ENCODE assay signal across 17 cellular contexts in genomic region chr10:99730026-99730425, GRCh38. TPM values are rescaled to one million over a fixed set of nuclear protein-coding genes. Genes with fewer than 3 reads are reported as not detected.
DNase-seq lines count a peak whose midpoint lies in the region; ATAC-seq and TF ChIP-seq lines count a peak whose summit lies in the region.
"Had no signal": no experiment of that assay in that cellular context is flagged by ENCODE, and none has a peak within 500 bp of the region (broad histone marks: within the 10 kb centered on the region; RNA-seq: fewer than 3 reads in every experiment).

No MANE protein-coding gene starts in this region.

- no peaks in the 10 kb centered on the region for H3K27me3 ChIP-seq in mammary epithelial cell (ENCODE audit: insufficient read depth, low read length)

- in situ Hi-C loops in mammary epithelial cell (cut with MboI; ENCODE audit: low sequenced_read_pairs in 2 of 2) = no loop called here

- H4K20me1 ChIP-seq in mammary epithelial cell (ENCODE audit: insufficient read depth, low read length) = no peaks in the 10 kb centered on the region

- no peak overlapping the region for H3K27ac ChIP-seq in mammary epithelial cell (ENCODE audit: insufficient read depth, low read depth, low read length)
- H3K27ac ChIP-seq: HL-60, parathyroid adenoma had no signal

- H3K4me1 ChIP-seq in mammary epithelial cell (ENCODE audit: insufficient read depth, low read length) = peaks cover 13% of the 10 kb centered on the region
- H3K4me1 ChIP-seq: parathyroid adenoma had no signal

- DNase-seq in A172 (ENCODE audit: low spot score) = peak; percentile 19
- peak; percentile 32 for DNase-seq in HCEC 1CT
- peak; percentile 68 for DNase-seq in mammary epithelial cell
- peak; percentile 2 for DNase-seq in left kidney (ENCODE audit: low read depth, low spot score)
- DNase-seq in SIG-M5 (lab: John Stamatoyannopoulos, UW) = no peak
- DNase-seq in NOMO-1 treated with DMSO at 0.1 percent for 48 hours (lab: John Stamatoyannopoulos, UW; ENCODE audit: unreplicated experiment) = no peak
- DNase-seq in LoVo (ENCODE audit: low spot score) = no peak
- DNase-seq: activated CD4-positive, alpha-beta T cell treated with anti-CD3 and anti-CD28 coated beads, Interleukin-2, amount 50 U/mL, for 4 hours; cortex of kidney; KG1; left cardiac atrium; NCI-H1417 treated with DMSO at 0.1 percent for 48 hours; NCI-H446; stimulated activated CD4-positive, alpha-beta T cell treated with anti-CD3 and anti-CD28 coated beads, Interleukin-12 subunit alpha, Interleukin-12 subunit beta, amount 100 ng/mL, for 4 hours had no signal

- peaks cover 23% of the 10 kb centered on the region for H3K36me3 ChIP-seq in mammary epithelial cell (ENCODE audit: insufficient read depth, low read length)

- H3K79me2 ChIP-seq in mammary epithelial cell (ENCODE audit: insufficient read depth, low read length) = peaks cover 30% of the 10 kb centered on the region
- H3K79me2 ChIP-seq: parathyroid adenoma had no signal

- CTCF ChIA-PET in mammary epithelial cell (lab: Charles Lee; ENCODE audit: low non-redundant PET) = no interaction called here

- BruUV-seq in mammary epithelial cell (replicated peaks; lab: Mats Ljungman, UMichigan) = no TSS peak

- no peak for TF ChIP-seq CTCF in mammary epithelial cell (conservative IDR thresholded peaks at IDR 0.05 in 1 of 2, IDR thresholded peaks at IDR 0.05 in 1 of 2; ENCODE audit: extremely low read depth in 1 of 2, insufficient read depth in 1 of 2, low read depth in 1 of 2, low read length in 2 of 2)

- no peak for ATAC-seq in GM21619 (IDR thresholded peaks at IDR 0.05; ENCODE audit: unreplicated experiment)
- ATAC-seq: left cardiac atrium had no signal

- intact Hi-C loops in mammary epithelial cell (cut with micrococcal nuclease) = loop anchor here (5.0 to 10.0 kb wide), 2 partner anchors 237 to 455 kb away; partner anchors contain the start of gene ERLIN1

- 91% methylated on average over 1 of the region's 1 CpG for WGBS in mammary epithelial cell (ENCODE audit: low coverage, missing lambda C conversion rate)

- H2AFZ ChIP-seq in mammary epithelial cell (ENCODE audit: low read depth, low read length) = no peak overlapping the region
- H2AFZ ChIP-seq: parathyroid adenoma had no signal

- no peak overlapping the region for H3K9ac ChIP-seq in mammary epithelial cell (ENCODE audit: insufficient read depth, low read length)
- H3K9ac ChIP-seq: parathyroid adenoma had no signal

- no peak overlapping the region for H3K4me2 ChIP-seq in mammary epithelial cell (ENCODE audit: insufficient read depth, low read depth, low read length)

- no peaks in the 10 kb centered on the region for H3K9me3 ChIP-seq in mammary epithelial cell (replicated peaks; ENCODE audit: insufficient read depth, low read length)

- dilution Hi-C loops in mammary epithelial cell (cut with HindIII; ENCODE audit: low sequenced_read_pairs) = no loop called here

- no peak overlapping the region for H3K4me3 ChIP-seq in mammary epithelial cell (replicated peaks in 1 of 3; ENCODE audit: insufficient read depth in 1 of 3, low read depth in 2 of 3, low read length in 3 of 3)

RNA-seq across cellular contexts. Expression of gene COX15, which starts 1.9 kb away (rescaled TPM):
- 46.8 and 48.7 TPM in 2 replicates for total RNA-seq in A172 (2014; rRNA removed; shearing (Covaris generic))
- 10 to 100 TPM; 26.5 to 29.5 TPM for total RNA-seq in mammary epithelial cell
- polyA plus RNA-seq in mammary epithelial cell = 19.0 TPM
- polyA minus RNA-seq in mammary epithelial cell = 24.4 TPM

RNA-seq across cellular contexts. Expression of gene CUTC, which starts 2.0 kb away (rescaled TPM):
- 39.2 and 39.4 TPM in 2 replicates for total RNA-seq in A172 (2014; rRNA removed; shearing (Covaris generic))
- 10 to 100 TPM in 1 of 2 donors, 1 to 10 TPM in 1; 8.2 to 14.7 TPM for total RNA-seq in mammary epithelial cell
- 16.7 TPM for polyA plus RNA-seq in mammary epithelial cell
- polyA minus RNA-seq in mammary epithelial cell = 31.8 TPM

RNA-seq across cellular contexts. Expression of gene ABCC2, which starts 52.4 kb away (rescaled TPM):
- total RNA-seq in A172 (2014; rRNA removed; shearing (Covaris generic)) = 0.69 and 1.8 TPM in 2 replicates
- total RNA-seq in mammary epithelial cell = under 1 TPM; 0.66 to 0.83 TPM
- 0.76 TPM for polyA plus RNA-seq in mammary epithelial cell
- polyA minus RNA-seq in mammary epithelial cell = 6.7 TPM

Comparison
In these comparisons a context has a peak if more than half of its experiments do, and no peak if none do; other contexts are left out.
1. DNase-seq: peak in A172 (single experiment), HCEC 1CT (single experiment), mammary epithelial cell (single experiment) and left kidney (single experiment); none in SIG-M5 (single experiment), NOMO-1 treated with DMSO at 0.1 percent for 48 hours (single experiment) and LoVo (single experiment).